In genomic region chr14:93142854-93143652, GRCh38 we compare ENCODE assay signal across 1 cellular context.
TF ChIP-seq lines count a peak whose summit lies in the region.

No MANE protein-coding gene starts in this region.

TF ChIP-seq in HepG2, 621 proteins besides CTCF, POLR2A, EP300 and RAD21 (continued from another document):
- TF ChIP-seq BCL3 (CRISPR knock-in tag; IDR thresholded peaks at IDR 0.05) (no peak), ZMYM4 (CRISPR knock-in tag; IDR thresholded peaks at IDR 0.05) (0 out of 2 replicates have a peak, but pooled peaks have one; percentile 33), ERF (CRISPR knock-in tag; IDR thresholded peaks at IDR 0.05) (0 out of 2 replicates have a peak, but pooled peaks have one; percentile 44), ZNF280B (CRISPR knock-in tag; IDR thresholded peaks at IDR 0.05; ENCODE audit: borderline replicate concordance) (no peak), ZNF781 (CRISPR knock-in tag; IDR thresholded peaks at IDR 0.05; ENCODE audit: borderline replicate concordance, not compliant biosample characterization) (no peak), ZKSCAN8 (CRISPR knock-in tag; IDR thresholded peaks at IDR 0.05; ENCODE audit: borderline replicate concordance) (peak; percentile 63; the same call in 1 of the 2 replicates), SRF (IDR thresholded peaks at IDR 0.05; ENCODE audit: low read depth, low read length) (no peak), ZNF619 (CRISPR knock-in tag; IDR thresholded peaks at IDR 0.05) (no peak), NR3C1 (CRISPR knock-in tag; IDR thresholded peaks at IDR 0.05) (no peak), HNF4A (CRISPR knock-in tag; IDR thresholded peaks at IDR 0.05) (peak; percentile 21; the same call in 1 of the 2 replicates), ZGPAT (CRISPR knock-in tag; IDR thresholded peaks at IDR 0.05) (peak; percentile 39; the same call in 1 of the 2 replicates), HOXA3 (CRISPR knock-in tag; IDR thresholded peaks at IDR 0.05) (peak; percentile 39; the same call in 1 of the 2 replicates), SALL1 (CRISPR knock-in tag; IDR thresholded peaks at IDR 0.05) (peak; percentile 53), ZNF205 (CRISPR knock-in tag; IDR thresholded peaks at IDR 0.05) (no peak), HDAC2 (CRISPR knock-in tag; IDR thresholded peaks at IDR 0.05) (peak; percentile 57; the same call in 1 of the 2 replicates), ZNF772 (CRISPR knock-in tag; IDR thresholded peaks at IDR 0.05) (no peak), NCOA5 (CRISPR knock-in tag; IDR thresholded peaks at IDR 0.05) (no peak), ATF1 (CRISPR knock-in tag; IDR thresholded peaks at IDR 0.05) (no peak), SMYD3 (CRISPR knock-in tag; IDR thresholded peaks at IDR 0.05) (0 out of 2 replicates have a peak, but pooled peaks have one; percentile 51), MIER3 (CRISPR knock-in tag; IDR thresholded peaks at IDR 0.05; ENCODE audit: borderline replicate concordance) (0 out of 2 replicates have a peak, but pooled peaks have one; percentile 32), ZNF710 (CRISPR knock-in tag; IDR thresholded peaks at IDR 0.05; ENCODE audit: borderline replicate concordance) (no peak), MXD3 (CRISPR knock-in tag; IDR thresholded peaks at IDR 0.05) (no peak), ZBTB21 (CRISPR knock-in tag; IDR thresholded peaks at IDR 0.05) (no peak), CEBPG (CRISPR knock-in tag; IDR thresholded peaks at IDR 0.05) (0 out of 2 replicates have a peak, but pooled peaks have one; percentile 53), ZNF883 (CRISPR knock-in tag; IDR thresholded peaks at IDR 0.05; ENCODE audit: not compliant biosample characterization) (no peak), ARNT2 (CRISPR knock-in tag; IDR thresholded peaks at IDR 0.05; ENCODE audit: low read depth) (no peak), ATF6 (CRISPR knock-in tag; conservative IDR thresholded peaks at IDR 0.05) (no peak), SKI (IDR thresholded peaks at IDR 0.05; ENCODE audit: partially characterized antibody) (peak; percentile 32), ZSCAN5A (CRISPR knock-in tag; IDR thresholded peaks at IDR 0.05; ENCODE audit: borderline replicate concordance) (no peak), SOX6 (IDR thresholded peaks at IDR 0.05) (no peak), SOX6 (CRISPR knock-in tag; IDR thresholded peaks at IDR 0.05) (peak; percentile 46; the same call in 1 of the 2 replicates), RXRB (CRISPR knock-in tag; IDR thresholded peaks at IDR 0.05; ENCODE audit: borderline replicate concordance) (peak; percentile 37; the same call in 1 of the 2 replicates), ZSCAN21 (CRISPR knock-in tag; IDR thresholded peaks at IDR 0.05; ENCODE audit: borderline replicate concordance) (no peak; the same call in 1 of the 2 replicates), PRDM10 (CRISPR knock-in tag; IDR thresholded peaks at IDR 0.05; ENCODE audit: low read depth) (no peak), ZNF792 (CRISPR knock-in tag; IDR thresholded peaks at IDR 0.05) (peak; percentile 34; the same call in 1 of the 2 replicates), CENPBD1 (CRISPR knock-in tag; IDR thresholded peaks at IDR 0.05; ENCODE audit: borderline replicate concordance, low read depth) (no peak), ZNF512 (CRISPR knock-in tag; IDR thresholded peaks at IDR 0.05) (no peak)
